23 cellular contexts compared by ENCODE assay signal in genomic region chr11:20002312-20003216, GRCh38.
DNase-seq lines count a peak whose midpoint lies in the region; ATAC-seq and TF ChIP-seq lines count a peak whose summit lies in the region.
"Had no signal": no experiment of that assay in that cellular context is flagged by ENCODE, and none has a peak within 500 bp of the region (broad histone marks: within the 10 kb centered on the region; RNA-seq: fewer than 3 reads in every experiment).

No MANE protein-coding gene starts in this region.

- no peaks in the 10 kb centered on the region for H3K4me1 Mint-ChIP-seq in T-helper 2 cell treated with Interferon-gamma antibody and Interleukin-4, amounts not matched to agents 5 μg/mL and 100 μg/mL, for 36 hours (ENCODE audit: low read depth)
- H3K4me1 Mint-ChIP-seq: activated CD4-positive, alpha-beta T cell treated with anti-CD3 and anti-CD28 coated beads for 36 hours; activated naive CD8-positive, alpha-beta T cell treated with anti-CD3 and anti-CD28 coated beads, Interleukin-2, amount 10 ng/mL, durations not matched to agents 7 days and 5 days; stimulated activated naive CD8-positive, alpha-beta T cell treated with anti-CD3 and anti-CD28 coated beads, Interleukin-15, amount 100 ng/mL, for 72 hours had no signal

- H3K4me3 Mint-ChIP-seq in T-helper 2 cell treated with Interferon-gamma antibody and Interleukin-4, amounts not matched to agents 5 μg/mL and 100 μg/mL, for 36 hours = no peak overlapping the region
- H3K4me3 Mint-ChIP-seq: activated CD4-positive, alpha-beta T cell treated with anti-CD3 and anti-CD28 coated beads for 36 hours; activated naive CD8-positive, alpha-beta T cell treated with anti-CD3 and anti-CD28 coated beads, Interleukin-2, amount 10 ng/mL, durations not matched to agents 7 days and 5 days; activated T-helper 1 cell treated with anti-CD3 and anti-CD28 coated beads, Interleukin-12 subunit alpha, Interleukin-12 subunit beta, Interleukin-2, Interleukin-4 antibody, amounts not matched to agents 30 ng/mL and 10 ng/mL and 1 ng/mL, durations not matched to agents 14 hours and 24 hours and 36 hours; stimulated activated naive CD8-positive, alpha-beta T cell treated with anti-CD3 and anti-CD28 coated beads, Interleukin-15, amount 100 ng/mL, for 72 hours had no signal

- H3K27ac Mint-ChIP-seq in T-helper 2 cell treated with Interferon-gamma antibody and Interleukin-4, amounts not matched to agents 5 μg/mL and 100 μg/mL, for 36 hours = no peak overlapping the region
- H3K27ac Mint-ChIP-seq: activated CD4-positive, alpha-beta T cell treated with anti-CD3 and anti-CD28 coated beads for 36 hours; activated naive CD8-positive, alpha-beta T cell treated with anti-CD3 and anti-CD28 coated beads, Interleukin-2, amount 10 ng/mL, durations not matched to agents 7 days and 5 days; activated T-helper 1 cell treated with anti-CD3 and anti-CD28 coated beads, Interleukin-12 subunit alpha, Interleukin-12 subunit beta, Interleukin-2, Interleukin-4 antibody, amounts not matched to agents 30 ng/mL and 10 ng/mL and 1 ng/mL, durations not matched to agents 14 hours and 24 hours and 36 hours had no signal

- WGBS in body of pancreas, 2 donors = 60 to 62% methylated on average over 12 of the region's 12 CpGs

- intact Hi-C loops in body of pancreas (cut with DNase I) = no loop called here

- no peaks in the 10 kb centered on the region for H3K36me3 Mint-ChIP-seq in T-helper 2 cell treated with Interferon-gamma antibody and Interleukin-4, amounts not matched to agents 5 μg/mL and 100 μg/mL, for 36 hours (ENCODE audit: low read depth)
- H3K36me3 Mint-ChIP-seq: activated naive CD8-positive, alpha-beta T cell treated with anti-CD3 and anti-CD28 coated beads, Interleukin-2, amount 10 ng/mL, durations not matched to agents 7 days and 5 days had no signal

- H3K9me3 Mint-ChIP-seq in T-helper 2 cell treated with Interferon-gamma antibody and Interleukin-4, amounts not matched to agents 5 μg/mL and 100 μg/mL, for 36 hours = no peaks in the 10 kb centered on the region
- H3K9me3 Mint-ChIP-seq: activated naive CD8-positive, alpha-beta T cell treated with anti-CD3 and anti-CD28 coated beads, Interleukin-2, amount 10 ng/mL, durations not matched to agents 7 days and 5 days; activated T-helper 1 cell treated with anti-CD3 and anti-CD28 coated beads, Interleukin-12 subunit alpha, Interleukin-12 subunit beta, Interleukin-2, Interleukin-4 antibody, amounts not matched to agents 30 ng/mL and 10 ng/mL and 1 ng/mL, durations not matched to agents 14 hours and 24 hours and 36 hours; H9; stimulated activated naive CD8-positive, alpha-beta T cell treated with anti-CD3 and anti-CD28 coated beads, Interleukin-15, amount 100 ng/mL, for 72 hours had no signal

- TF ChIP-seq POLR2A in body of pancreas (IDR thresholded peaks at IDR 0.05) = no peak

- no peak overlapping the region for H3K4me3 ChIP-seq in body of pancreas
- H3K4me3 ChIP-seq: BLaER1, Peyer's patch, SK-N-MC, upper lobe of right lung had no signal

- H3K27me3 ChIP-seq in body of pancreas = no peaks in the 10 kb centered on the region
- H3K27me3 ChIP-seq: BLaER1, Peyer's patch, upper lobe of right lung had no signal

- peak overlapping the region; percentile 60 to 74 (median 68) for H3K27ac ChIP-seq in body of pancreas
- H3K27ac ChIP-seq: 22Rv1, BLaER1, SK-N-MC, upper lobe of right lung had no signal

- no peaks in the 10 kb centered on the region for H3K36me3 ChIP-seq in body of pancreas (replicated peaks in 1 of 2; ENCODE audit: insufficient read depth in 1 of 2, low read depth in 2 of 2)
- H3K36me3 ChIP-seq: BLaER1, Peyer's patch, upper lobe of right lung had no signal

- peak; percentile 75 for ATAC-seq in body of pancreas
- ATAC-seq: activated CD4-positive, alpha-beta T cell treated with anti-CD3 and anti-CD28 coated beads for 36 hours; stimulated activated naive CD8-positive, alpha-beta T cell treated with anti-CD3 and anti-CD28 coated beads, Interleukin-15, amount 100 ng/mL, for 72 hours; upper lobe of right lung had no signal

- TF ChIP-seq CTCF in body of pancreas (IDR thresholded peaks at IDR 0.05) = peak in 2 of 7 experiments; percentile 9 to 12

- H3K9me3 ChIP-seq in body of pancreas = no peaks in the 10 kb centered on the region
- H3K9me3 ChIP-seq: BLaER1, Peyer's patch, upper lobe of right lung had no signal

- H3K4me1 ChIP-seq in body of pancreas = peaks cover 60% of the 10 kb centered on the region

- H3K27me3 Mint-ChIP-seq in T-helper 2 cell treated with Interferon-gamma antibody and Interleukin-4, amounts not matched to agents 5 μg/mL and 100 μg/mL, for 36 hours (ENCODE audit: low read depth) = peaks cover 2% of the 10 kb centered on the region

- peak; percentile 36 for DNase-seq in DMS53 (lab: John Stamatoyannopoulos, UW)
- DNase-seq in DMS53 treated with DMSO at 0.1 percent for 48 hours (lab: John Stamatoyannopoulos, UW; ENCODE audit: unreplicated experiment) = no peak
- DNase-seq in body of pancreas = peak in 3 of 4 donors; percentile 36 to 44 (median 36)
- DNase-seq in left kidney (ENCODE audit: low read depth, low spot score) = peak; percentile 67
- DNase-seq in renal cortical epithelial cell (ENCODE audit: low read depth) = peak; percentile 98
- no peak for DNase-seq in ureter (ENCODE audit: low spot score)
- no peak for DNase-seq in NCI-H1694 (lab: John Stamatoyannopoulos, UW)
- DNase-seq in T-helper 2 cell treated with Interferon-gamma antibody and Interleukin-4, amounts not matched to agents 5 μg/mL and 100 μg/mL, for 36 hours (ENCODE audit: low spot score) = no peak
- DNase-seq: activated CD4-positive, alpha-beta T cell treated with anti-CD3 and anti-CD28 coated beads for 36 hours; activated naive CD8-positive, alpha-beta T cell treated with anti-CD3 and anti-CD28 coated beads, Interleukin-2, amount 10 ng/mL, durations not matched to agents 7 days and 5 days; foreskin fibroblast; GF-D8; H9; NCI-H1694 treated with DMSO at 0.1 percent for 48 hours; NCI-H226; stimulated activated naive CD8-positive, alpha-beta T cell treated with anti-CD3 and anti-CD28 coated beads, Interleukin-15, amount 100 ng/mL, for 72 hours; T1000; upper lobe of right lung had no signal

Comparison
In these comparisons a context has a peak if more than half of its experiments do, and no peak if none do; other contexts are left out.
1. DNase-seq: peak in DMS53 (single experiment), body of pancreas (3 of 4), left kidney (single experiment) and renal cortical epithelial cell (single experiment); none in DMS53 treated with DMSO at 0.1 percent for 48 hours (single experiment), ureter (single experiment), NCI-H1694 (single experiment) and T-helper 2 cell treated with Interferon-gamma antibody and Interleukin-4, amounts not matched to agents 5 μg/mL and 100 μg/mL, for 36 hours (single experiment).